8 cellular contexts compared by ENCODE assay signal in the genomic region with DNA sequence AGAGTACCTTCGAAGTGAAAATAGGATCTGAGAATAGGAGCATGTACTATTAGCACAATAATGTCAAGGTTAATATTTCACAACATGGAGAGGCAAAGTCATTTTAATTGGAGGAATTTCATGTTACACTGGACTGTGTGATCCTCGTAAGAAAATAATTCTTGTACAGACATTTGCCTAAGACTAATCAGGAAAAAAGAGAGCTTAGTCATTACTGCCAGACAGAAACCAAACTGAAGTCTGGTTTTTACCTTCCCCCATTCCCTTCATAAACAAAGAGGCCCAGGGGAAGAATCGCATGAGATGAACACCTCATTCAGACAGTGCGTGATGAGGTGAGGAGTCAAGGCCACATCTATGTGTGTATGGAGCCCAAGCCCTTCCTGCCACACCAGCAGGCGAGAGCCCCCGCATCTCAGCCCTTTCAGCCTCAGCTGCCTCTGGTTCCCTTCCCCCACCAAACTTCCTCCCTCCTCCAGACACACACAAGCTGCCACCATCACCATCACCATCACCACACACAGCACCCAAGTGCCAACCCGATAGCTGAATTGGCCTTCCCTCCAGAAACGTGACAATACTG.
DNase-seq lines count a peak whose midpoint lies in the region; ATAC-seq and TF ChIP-seq lines count a peak whose summit lies in the region.

No MANE protein-coding gene starts in this region.

- no peak for TF ChIP-seq POLR2A in sigmoid colon (IDR thresholded peaks at IDR 0.05)

- H3K4me2 ChIP-seq in SK-N-SH, result peak overlapping the region; percentile 16; the same call in 1 of the 2 replicates

- peaks cover 14 to 15% of the 10 kb centered on the region in 2 experiments; a peak in 3 of 4 replicates for H3K4me1 ChIP-seq in SK-N-SH (ENCODE audit: control insufficient read depth in 1 of 2, insufficient read depth in 2 of 2, low read depth in 1 of 2, low read length in 1 of 2)
- H3K4me1 ChIP-seq in sigmoid colon, result peaks cover 0 to 38% (median 26%) of the 10 kb centered on the region in 4 donors

- H2AFZ ChIP-seq in SK-N-SH (ENCODE audit: low read depth), result peak overlapping the region; percentile 23; the same call in 1 of the 2 replicates

- peak overlapping the region; percentile 39; the same call in 1 of the 2 replicates for H3K9ac ChIP-seq in SK-N-SH

- no peaks in the 10 kb centered on the region for H3K27me3 ChIP-seq in SK-N-SH (ENCODE audit: insufficient read depth)
- H3K27me3 ChIP-seq in sigmoid colon, result no peaks in the 10 kb centered on the region

- no peaks in the 10 kb centered on the region for H4K20me1 ChIP-seq in SK-N-SH (ENCODE audit: insufficient read depth)

- TF ChIP-seq RAD21 in SK-N-SH (IDR thresholded peaks at IDR 0.05; ENCODE audit: low read length), result no peak

- H3K9me3 ChIP-seq in SK-N-SH (peaks cover 4% of the 10 kb centered on the region; the same call in 1 of the 2 replicates), sigmoid colon (peaks cover 0 to 3% (median 0%) of the 10 kb centered on the region in 4 donors)

- peak; percentile 50 for ATAC-seq in GM21381 (IDR thresholded peaks at IDR 0.05; ENCODE audit: unreplicated experiment)
- ATAC-seq in HG03025 (IDR thresholded peaks at IDR 0.05; ENCODE audit: low FRiP score, unreplicated experiment), result no peak

- no peak for TF ChIP-seq EP300 in SK-N-SH (IDR thresholded peaks at IDR 0.05; ENCODE audit: borderline replicate concordance in 1 of 2, low read depth in 1 of 2, low read length in 1 of 2)
- TF ChIP-seq EP300 in sigmoid colon (IDR thresholded peaks at IDR 0.05), result peak in 1 of 4 donors; percentile 41

- H3K79me2 ChIP-seq in SK-N-SH (ENCODE audit: insufficient read depth), result no peaks in the 10 kb centered on the region

- TF ChIP-seq CTCF in SK-N-SH (IDR thresholded peaks at IDR 0.05), result no peak
- no peak for TF ChIP-seq CTCF in fibroblast of villous mesenchyme (IDR thresholded peaks at IDR 0.05; ENCODE audit: insufficient read depth, low read depth, low read length)
- no peak for TF ChIP-seq CTCF in sigmoid colon (IDR thresholded peaks at IDR 0.05)

- H3K36me3 ChIP-seq in SK-N-SH (replicated peaks in 1 of 2; ENCODE audit: control insufficient read depth in 1 of 2, insufficient read depth in 2 of 2, low read length in 1 of 2) (no peaks in the 10 kb centered on the region), sigmoid colon (no peaks in the 10 kb centered on the region)

- WGBS in SK-N-SH (ENCODE audit: low lambda C conversion rate), result 73% methylated on average over 8 of the region's 8 CpGs
- 42 to 62% methylated on average over 8 of the region's 8 CpGs for WGBS in sigmoid colon, 2 donors

- DNase-seq in A172 (ENCODE audit: low spot score), result peak; percentile 89
- DNase-seq in SK-N-SH, result no peak
- peak; percentile 96 for DNase-seq in fibroblast of villous mesenchyme (ENCODE audit: low read depth)
- peak; percentile 73 for DNase-seq in sigmoid colon
- no peak for DNase-seq in COR-L47 (lab: John Stamatoyannopoulos, UW)
- DNase-seq in GM19240 (ENCODE audit: insufficient read length, low spot score), result no peak

- CTCF ChIA-PET in SK-N-SH (lab: Yijun Ruan, JAX), result interaction anchor here (0.6 to 3.0 kb wide), 3 partner anchors 11 to 97 kb away, joined by 4 to 10 read pairs (median 9); no protein-coding TSS in a partner anchor

- intact Hi-C loops in sigmoid colon (cut with DNase I), result loop anchor here (1.0 to 5.0 kb wide), 5 partner anchors 72 to 191 kb away; no protein-coding TSS in a partner anchor

- H3F3A ChIP-seq in SK-N-SH (replicated peaks; ENCODE audit: insufficient read depth), result peaks cover 9% of the 10 kb centered on the region

- H3K4me3 ChIP-seq in SK-N-SH (ENCODE audit: low read depth in 2 of 2, low read length in 1 of 2) (no peak overlapping the region), fibroblast of villous mesenchyme (ENCODE audit: low read depth, low read length) (no peak overlapping the region), sigmoid colon (no peak overlapping the region)

- POLR2A ChIA-PET in SK-N-SH (lab: Yijun Ruan, JAX), result interaction anchor here (0.7 to 1.7 kb wide), 3 partner anchors 20 to 95 kb away, joined by 3 to 6 read pairs (median 4); no protein-coding TSS in a partner anchor

- no peaks in the 10 kb centered on the region for H3K9me2 ChIP-seq in SK-N-SH

- peak overlapping the region; percentile 77 to 89 for H3K27ac ChIP-seq in SK-N-SH (ENCODE audit: low read depth in 2 of 2, low read length in 1 of 2)
- peak overlapping the region; percentile 83 to 87 (median 87) for H3K27ac ChIP-seq in sigmoid colon

TF ChIP-seq in SK-N-SH, 30 proteins besides CTCF, POLR2A, EP300 and RAD21:
- TF ChIP-seq NFIC (IDR thresholded peaks at IDR 0.05; ENCODE audit: borderline replicate concordance), result no peak
- TF ChIP-seq FOSL2 (IDR thresholded peaks at IDR 0.05; ENCODE audit: borderline replicate concordance, low read depth), result 0 out of 2 replicates have a peak, but pooled peaks have one; percentile 8

Comparison
In these comparisons a context has a peak if more than half of its experiments do, and no peak if none do; other contexts are left out.
1. DNase-seq: peak in A172 (single experiment), fibroblast of villous mesenchyme (single experiment) and sigmoid colon (single experiment); none in SK-N-SH (single experiment), COR-L47 (single experiment) and GM19240 (single experiment).